8 cellular contexts compared by ENCODE assay signal in genomic region chr19:57615346-57615745, GRCh38. TPM values are rescaled to one million over a fixed set of nuclear protein-coding genes. Genes with fewer than 3 reads are reported as not detected.
DNase-seq lines count a peak whose midpoint lies in the region; ATAC-seq and TF ChIP-seq lines count a peak whose summit lies in the region.

No MANE protein-coding gene starts in this region.

- POLR2A ChIA-PET in SK-N-SH (lab: Yijun Ruan, JAX): no interaction called here

- no peaks in the 10 kb centered on the region for H3K9me2 ChIP-seq in SK-N-SH

- 96% methylated on average over 3 of the region's 3 CpGs for WGBS in SK-N-SH (ENCODE audit: low lambda C conversion rate)
- 94% methylated on average over 3 of the region's 3 CpGs for WGBS in smooth muscle cell (ENCODE audit: low lambda C conversion rate)

- H4K20me1 ChIP-seq in SK-N-SH (ENCODE audit: insufficient read depth) (no peaks in the 10 kb centered on the region), smooth muscle cell (ENCODE audit: low read depth) (no peaks in the 10 kb centered on the region)

- DNase-seq in SK-N-SH (no peak), fibroblast of villous mesenchyme (ENCODE audit: low read depth) (no peak), smooth muscle cell (lab: John Stamatoyannopoulos, UW; ENCODE audit: unreplicated experiment) (no peak), globus pallidus (ENCODE audit: low spot score) (no peak), ecto neural progenitor cell (ENCODE audit: low spot score) (no peak), posterior cingulate gyrus (no peak)
- no peak for DNase-seq in T-helper 2 cell treated with Interferon-gamma antibody and Interleukin-4, amounts not matched to agents 5 μg/mL and 100 μg/mL, for 36 hours (ENCODE audit: low spot score)

- intact Hi-C loops in posterior cingulate gyrus (cut with DNase I): no loop called here

- CTCF ChIA-PET in SK-N-SH (lab: Yijun Ruan, JAX): no interaction called here

- no peak overlapping the region for H3K27ac Mint-ChIP-seq in T-helper 2 cell treated with Interferon-gamma antibody and Interleukin-4, amounts not matched to agents 5 μg/mL and 100 μg/mL, for 36 hours

- H3K4me2 ChIP-seq in SK-N-SH (peak overlapping the region; percentile 84), smooth muscle cell (peak overlapping the region; percentile 95)

- H3K9ac ChIP-seq in SK-N-SH (no peak overlapping the region), smooth muscle cell (ENCODE audit: low read depth) (no peak overlapping the region)

- H3K4me1 ChIP-seq in SK-N-SH (ENCODE audit: control insufficient read depth in 1 of 2, insufficient read depth in 2 of 2, low read depth in 1 of 2, low read length in 1 of 2) (no peaks in the 10 kb centered on the region; a peak in 1 of 4 replicates), smooth muscle cell (ENCODE audit: low read depth) (no peaks in the 10 kb centered on the region)

- H2AFZ ChIP-seq in SK-N-SH (ENCODE audit: low read depth): no peak overlapping the region
- no peak overlapping the region for H2AFZ ChIP-seq in smooth muscle cell (ENCODE audit: low read depth)

- no peaks in the 10 kb centered on the region for H3K27me3 Mint-ChIP-seq in T-helper 2 cell treated with Interferon-gamma antibody and Interleukin-4, amounts not matched to agents 5 μg/mL and 100 μg/mL, for 36 hours (ENCODE audit: low read depth)

- peak overlapping the region; percentile 93 for H3K4me3 Mint-ChIP-seq in T-helper 2 cell treated with Interferon-gamma antibody and Interleukin-4, amounts not matched to agents 5 μg/mL and 100 μg/mL, for 36 hours

- H3F3A ChIP-seq in SK-N-SH (replicated peaks; ENCODE audit: insufficient read depth) (peaks cover 3% of the 10 kb centered on the region), smooth muscle cell (ENCODE audit: low read depth) (no peaks in the 10 kb centered on the region)

- TF ChIP-seq CTCF in SK-N-SH (IDR thresholded peaks at IDR 0.05): no peak
- TF ChIP-seq CTCF in fibroblast of villous mesenchyme (IDR thresholded peaks at IDR 0.05; ENCODE audit: insufficient read depth, low read depth, low read length): no peak
- TF ChIP-seq CTCF in smooth muscle cell (IDR thresholded peaks at IDR 0.05; ENCODE audit: borderline replicate concordance, insufficient read depth, poor library complexity, severe bottlenecking): no peak

- TF ChIP-seq EP300 in SK-N-SH (IDR thresholded peaks at IDR 0.05; ENCODE audit: borderline replicate concordance in 1 of 2, low read depth in 1 of 2, low read length in 1 of 2): no peak

- peaks cover 10% of the 10 kb centered on the region for H3K4me1 Mint-ChIP-seq in T-helper 2 cell treated with Interferon-gamma antibody and Interleukin-4, amounts not matched to agents 5 μg/mL and 100 μg/mL, for 36 hours (ENCODE audit: low read depth)

- TF ChIP-seq RAD21 in SK-N-SH (IDR thresholded peaks at IDR 0.05; ENCODE audit: low read length): no peak

- H3K36me3 ChIP-seq in SK-N-SH (replicated peaks in 1 of 2; ENCODE audit: control insufficient read depth in 1 of 2, insufficient read depth in 2 of 2, low read length in 1 of 2) (peaks cover 38 to 55% of the 10 kb centered on the region in 2 experiments), smooth muscle cell (ENCODE audit: low read depth) (peaks cover 33% of the 10 kb centered on the region)

- H3K36me3 Mint-ChIP-seq in T-helper 2 cell treated with Interferon-gamma antibody and Interleukin-4, amounts not matched to agents 5 μg/mL and 100 μg/mL, for 36 hours (ENCODE audit: low read depth): peaks cover 61% of the 10 kb centered on the region

- no peaks in the 10 kb centered on the region for H3K27me3 ChIP-seq in SK-N-SH (ENCODE audit: insufficient read depth)
- no peaks in the 10 kb centered on the region for H3K27me3 ChIP-seq in smooth muscle cell (ENCODE audit: low read depth)

- no peak for ATAC-seq in SK-N-SH treated with all-trans-retinoic acid at 6 μM for 48 hours

- peak overlapping the region; percentile 99 to 100 for H3K4me3 ChIP-seq in SK-N-SH (ENCODE audit: low read depth in 2 of 2, low read length in 1 of 2)
- peak overlapping the region; percentile 98 for H3K4me3 ChIP-seq in fibroblast of villous mesenchyme (ENCODE audit: low read depth, low read length)
- peak overlapping the region; percentile 98 for H3K4me3 ChIP-seq in smooth muscle cell

- H3K79me2 ChIP-seq in SK-N-SH (ENCODE audit: insufficient read depth) (peaks cover 63% of the 10 kb centered on the region), smooth muscle cell (ENCODE audit: low read depth) (peaks cover 60% of the 10 kb centered on the region)

- H3K27ac ChIP-seq in SK-N-SH (ENCODE audit: low read depth in 2 of 2, low read length in 1 of 2): no peak overlapping the region
- H3K27ac ChIP-seq in smooth muscle cell (ENCODE audit: low read depth): no peak overlapping the region

- peaks cover 21% of the 10 kb centered on the region for H3K9me3 ChIP-seq in SK-N-SH
- peaks cover 27% of the 10 kb centered on the region for H3K9me3 ChIP-seq in smooth muscle cell (replicated peaks; ENCODE audit: low read depth)

- peaks cover 83% of the 10 kb centered on the region for H3K9me3 Mint-ChIP-seq in T-helper 2 cell treated with Interferon-gamma antibody and Interleukin-4, amounts not matched to agents 5 μg/mL and 100 μg/mL, for 36 hours

TF ChIP-seq in SK-N-SH, 30 proteins besides CTCF, POLR2A, EP300 and RAD21:
- no peak for TF ChIP-seq RXRA (IDR thresholded peaks at IDR 0.05; ENCODE audit: borderline replicate concordance, low read depth)
- no peak for TF ChIP-seq SIN3A (IDR thresholded peaks at IDR 0.05; ENCODE audit: borderline replicate concordance, low read depth, low read length)

TF ChIP-seq in SK-N-SH treated with all-trans-retinoic acid at 6 μM for 48 hours, 23 proteins besides CTCF, POLR2A, EP300 and RAD21:
- TF ChIP-seq TOX (CRISPR knock-in tag; IDR thresholded peaks at IDR 0.05; ENCODE audit: borderline replicate concordance) (no peak), ZFP3 (CRISPR knock-in tag; IDR thresholded peaks at IDR 0.05) (no peak)
TF ChIP-seq in SK-N-SH treated with all-trans-retinoic acid at 6 μM for 48 hours: peak in this region for 0.

RNA-seq across cellular contexts. Expression of gene ZNF134, which starts 1.3 kb away (rescaled TPM):
- polyA plus RNA-seq in SK-N-SH (2012; rRNA removed) (9.6 and 9.8 TPM in 2 replicates), smooth muscle cell (7.0 and 9.0 TPM in 2 replicates)
- polyA plus RNA-seq in SK-N-SH (2012; cell fraction: cytosol; rRNA removed): 7.4 and 10.8 TPM in 2 replicates
- 10.2 and 17.6 TPM in 2 replicates for polyA plus RNA-seq in SK-N-SH (2012; cell fraction: nucleus; rRNA removed)
- total RNA-seq in fibroblast of villous mesenchyme (20.0 and 21.2 TPM in 2 replicates), smooth muscle cell (25.8 and 27.6 TPM in 2 replicates)

RNA-seq across cellular contexts. Expression of gene ZNF530, which starts 15.7 kb away (rescaled TPM):
- polyA plus RNA-seq in SK-N-SH (2012; rRNA removed) (4.4 and 4.6 TPM in 2 replicates), smooth muscle cell (3.5 and 3.7 TPM in 2 replicates)
- polyA plus RNA-seq in SK-N-SH (2012; cell fraction: cytosol; rRNA removed): 2.3 and 2.5 TPM in 2 replicates
- polyA plus RNA-seq in SK-N-SH (2012; cell fraction: nucleus; rRNA removed): 6.0 and 6.3 TPM in 2 replicates
- total RNA-seq in fibroblast of villous mesenchyme (3.9 and 7.1 TPM in 2 replicates), smooth muscle cell (3.0 and 3.2 TPM in 2 replicates)

RNA-seq across cellular contexts. Expression of gene ZNF211, which starts 17.6 kb away (rescaled TPM):
- polyA plus RNA-seq in SK-N-SH (2012; rRNA removed) (8.6 and 10.7 TPM in 2 replicates), smooth muscle cell (10.5 and 12.1 TPM in 2 replicates)
- 6.8 and 7.2 TPM in 2 replicates for polyA plus RNA-seq in SK-N-SH (2012; cell fraction: cytosol; rRNA removed)
- 27.9 and 40.0 TPM in 2 replicates for polyA plus RNA-seq in SK-N-SH (2012; cell fraction: nucleus; rRNA removed)
- total RNA-seq in fibroblast of villous mesenchyme (9.3 and 11.7 TPM in 2 replicates), smooth muscle cell (14.1 and 15.7 TPM in 2 replicates)

RNA-seq across cellular contexts. Expression of gene ZIK1, which starts 31.4 kb away (rescaled TPM):
- polyA plus RNA-seq in SK-N-SH (2012; rRNA removed) (2.1 and 2.4 TPM in 2 replicates), smooth muscle cell (4.6 and 6.6 TPM in 2 replicates)
- 2.2 and 3.2 TPM in 2 replicates for polyA plus RNA-seq in SK-N-SH (2012; cell fraction: cytosol; rRNA removed)
- 3.0 TPM in 2 replicates for polyA plus RNA-seq in SK-N-SH (2012; cell fraction: nucleus; rRNA removed)
- total RNA-seq in fibroblast of villous mesenchyme (11.3 and 12.1 TPM in 2 replicates), smooth muscle cell (6.5 and 9.1 TPM in 2 replicates)

RNA-seq across cellular contexts. Expression of gene ZNF416, which starts 36.6 kb away (rescaled TPM):
- polyA plus RNA-seq in SK-N-SH (2012; rRNA removed): 2.0 and 2.8 TPM in 2 replicates
- 1.9 and 2.3 TPM in 2 replicates for polyA plus RNA-seq in SK-N-SH (2012; cell fraction: cytosol; rRNA removed)
- 2.1 and 3.4 TPM in 2 replicates for polyA plus RNA-seq in SK-N-SH (2012; cell fraction: nucleus; rRNA removed)
- total RNA-seq in fibroblast of villous mesenchyme: 4.5 and 6.9 TPM in 2 replicates
- 5.4 and 6.6 TPM in 2 replicates for total RNA-seq in smooth muscle cell
- 3.6 TPM in 2 replicates for polyA plus RNA-seq in smooth muscle cell
